In genomic region chr14:90538716-90539495, GRCh38 we compare ENCODE assay signal across 22 cellular contexts.
A peak's percentile ranks its signal among the peaks of the same experiment; 100 is the strongest.
DNase-seq lines count a peak whose midpoint lies in the region; ATAC-seq and TF ChIP-seq lines count a peak whose summit lies in the region.
"Had no signal": no experiment of that assay in that cellular context is flagged by ENCODE, and none has a peak within 500 bp of the region (broad histone marks: within the 10 kb centered on the region; RNA-seq: fewer than 3 reads in every experiment).

No MANE protein-coding gene starts in this region.

- peak; percentile 2 for DNase-seq in activated CD4-positive, alpha-beta T cell treated with anti-CD3 and anti-CD28 coated beads for 36 hours
- DNase-seq in activated CD4-positive, alpha-beta T cell treated with anti-CD3 and anti-CD28 coated beads, Interleukin-2, amount 10 ng/mL, durations not matched to agents 24 days and 14 days, result no peak
- DNase-seq in NCI-H69 (lab: John Stamatoyannopoulos, UW), result peak; percentile 58
- peak; percentile 44 for DNase-seq in lower lobe of right lung
- peak; percentile 53 for DNase-seq in upper lobe of right lung
- no peak for DNase-seq in PC-9
- no peak for DNase-seq in activated naive CD4-positive, alpha-beta T cell treated with anti-CD3 and anti-CD28 coated beads, Interleukin-2, amount 10 ng/mL, durations not matched to agents 7 days and 5 days
- no peak for DNase-seq in mesendoderm
- DNase-seq: 8988T; ACHN; CD4-positive, alpha-beta T cell; GDM1; KBM-7; NCI-H1105 treated with DMSO at 0.1 percent for 48 hours; NCI-H146; NCI-H1930; NCI-H526 treated with DMSO at 0.1 percent for 48 hours; SIG-M5 had no signal

- no peak overlapping the region for H3K4me2 ChIP-seq in PC-9
- H3K4me2 ChIP-seq in mesendoderm (ENCODE audit: low read length), result no peak overlapping the region

- no peaks in the 10 kb centered on the region for H3K27me3 Mint-ChIP-seq in activated CD4-positive, alpha-beta T cell treated with anti-CD3 and anti-CD28 coated beads for 36 hours
- H3K27me3 Mint-ChIP-seq in activated CD4-positive, alpha-beta T cell treated with anti-CD3 and anti-CD28 coated beads, Interleukin-2, amount 10 ng/mL, durations not matched to agents 24 days and 14 days, result peaks cover 2% of the 10 kb centered on the region
- H3K27me3 Mint-ChIP-seq in activated naive CD4-positive, alpha-beta T cell treated with anti-CD3 and anti-CD28 coated beads, Interleukin-2, amount 10 ng/mL, durations not matched to agents 7 days and 5 days, result no peaks in the 10 kb centered on the region
- H3K27me3 Mint-ChIP-seq: CD4-positive, alpha-beta T cell had no signal

- ATAC-seq in activated CD4-positive, alpha-beta T cell treated with anti-CD3 and anti-CD28 coated beads for 36 hours, result no peak
- ATAC-seq in lower lobe of right lung, result no peak
- no peak for ATAC-seq in upper lobe of right lung
- ATAC-seq: GM12878, Panc1 had no signal

- no peak overlapping the region for H3K9ac ChIP-seq in mesendoderm (ENCODE audit: low read length)

- no peaks in the 10 kb centered on the region for H3F3A ChIP-seq in PC-9 (ENCODE audit: insufficient read depth, low read depth)

- peaks cover 3% of the 10 kb centered on the region for H3K4me1 Mint-ChIP-seq in activated CD4-positive, alpha-beta T cell treated with anti-CD3 and anti-CD28 coated beads for 36 hours
- H3K4me1 Mint-ChIP-seq in activated CD4-positive, alpha-beta T cell treated with anti-CD3 and anti-CD28 coated beads, Interleukin-2, amount 10 ng/mL, durations not matched to agents 24 days and 14 days, result peaks cover 2% of the 10 kb centered on the region
- H3K4me1 Mint-ChIP-seq in activated naive CD4-positive, alpha-beta T cell treated with anti-CD3 and anti-CD28 coated beads, Interleukin-2, amount 10 ng/mL, durations not matched to agents 7 days and 5 days, result no peaks in the 10 kb centered on the region

- WGBS in mesendoderm (ENCODE audit: extremely low coverage, insufficient coverage, low lambda C conversion rate), result no CpG with 5 or more reads among the region's 13 CpGs

- H4K8ac ChIP-seq in mesendoderm (ENCODE audit: low read depth, low read length), result no peak overlapping the region

- H3K4me1 ChIP-seq in lower lobe of right lung (peaks cover 19% of the 10 kb centered on the region), upper lobe of right lung (peaks cover 11% of the 10 kb centered on the region), PC-9 (replicated peaks; ENCODE audit: insufficient read depth) (no peaks in the 10 kb centered on the region), mesendoderm (ENCODE audit: control insufficient read depth, low read depth, low read length) (no peaks in the 10 kb centered on the region)

- H3K27ac Mint-ChIP-seq in activated CD4-positive, alpha-beta T cell treated with anti-CD3 and anti-CD28 coated beads for 36 hours, result no peak overlapping the region
- H3K27ac Mint-ChIP-seq in activated CD4-positive, alpha-beta T cell treated with anti-CD3 and anti-CD28 coated beads, Interleukin-2, amount 10 ng/mL, durations not matched to agents 24 days and 14 days, result no peak overlapping the region
- H3K27ac Mint-ChIP-seq in activated naive CD4-positive, alpha-beta T cell treated with anti-CD3 and anti-CD28 coated beads, Interleukin-2, amount 10 ng/mL, durations not matched to agents 7 days and 5 days, result no peak overlapping the region
- H3K27ac Mint-ChIP-seq: CD4-positive, alpha-beta T cell had no signal

- H3K36me3 Mint-ChIP-seq in activated CD4-positive, alpha-beta T cell treated with anti-CD3 and anti-CD28 coated beads for 36 hours (ENCODE audit: low read depth), result no peaks in the 10 kb centered on the region
- no peaks in the 10 kb centered on the region for H3K36me3 Mint-ChIP-seq in activated CD4-positive, alpha-beta T cell treated with anti-CD3 and anti-CD28 coated beads, Interleukin-2, amount 10 ng/mL, durations not matched to agents 24 days and 14 days (ENCODE audit: low read depth)
- H3K36me3 Mint-ChIP-seq in activated naive CD4-positive, alpha-beta T cell treated with anti-CD3 and anti-CD28 coated beads, Interleukin-2, amount 10 ng/mL, durations not matched to agents 7 days and 5 days, result no peaks in the 10 kb centered on the region

- no TSS peak for BruUV-seq in PC-9 (replicated peaks; lab: Mats Ljungman, UMichigan)

- intact Hi-C loops in activated CD4-positive, alpha-beta T cell treated with anti-CD3 and anti-CD28 coated beads for 36 hours (cut with DNase I, micrococcal nuclease), result no loop called here
- intact Hi-C loops in activated CD4-positive, alpha-beta T cell treated with anti-CD3 and anti-CD28 coated beads, Interleukin-2, amount 10 ng/mL, durations not matched to agents 24 days and 14 days (cut with micrococcal nuclease), result loop anchor here (10.0 kb wide), 1 partner anchor 156 kb away; no protein-coding TSS in a partner anchor
- intact Hi-C loops in lower lobe of right lung (cut with DNase I) (no loop called here), upper lobe of right lung (cut with DNase I) (no loop called here), PC-9 (cut with micrococcal nuclease; ENCODE audit: unreplicated experiment) (no loop called here)

- no peak overlapping the region for H2AK5ac ChIP-seq in mesendoderm (ENCODE audit: low read length)

- H3K9me2 ChIP-seq in PC-9 (ENCODE audit: insufficient read depth), result no peaks in the 10 kb centered on the region

- H3K36me3 ChIP-seq in lower lobe of right lung (peaks cover 4% of the 10 kb centered on the region), upper lobe of right lung (no peaks in the 10 kb centered on the region), PC-9 (ENCODE audit: low read depth) (no peaks in the 10 kb centered on the region), mesendoderm (ENCODE audit: control insufficient read depth, insufficient read depth, low read length) (no peaks in the 10 kb centered on the region)

- H2BK5ac ChIP-seq in mesendoderm (ENCODE audit: low read length), result no peak overlapping the region

- no peak overlapping the region for H4K5ac ChIP-seq in mesendoderm (ENCODE audit: low read length)

- H3K79me2 ChIP-seq in PC-9 (ENCODE audit: low read depth) (no peaks in the 10 kb centered on the region), mesendoderm (ENCODE audit: control insufficient read depth, insufficient read depth, low read length) (no peaks in the 10 kb centered on the region)

- H3K23ac ChIP-seq in mesendoderm (ENCODE audit: low read length), result no peak overlapping the region

- no peaks in the 10 kb centered on the region for H3K9me3 ChIP-seq in lower lobe of right lung
- H3K9me3 ChIP-seq in upper lobe of right lung, result no peaks in the 10 kb centered on the region
- no peaks in the 10 kb centered on the region for H3K9me3 ChIP-seq in PC-9 (ENCODE audit: insufficient read depth, low read depth)

- no peak overlapping the region for H2AFZ ChIP-seq in PC-9

- no peak for TF ChIP-seq CTCF in lower lobe of right lung (IDR thresholded peaks at IDR 0.05)
- TF ChIP-seq CTCF in upper lobe of right lung (IDR thresholded peaks at IDR 0.05), result no peak
- no peak for TF ChIP-seq CTCF in PC-9 (conservative IDR thresholded peaks at IDR 0.05)

- no peak overlapping the region for H3K4me3 ChIP-seq in lower lobe of right lung
- H3K4me3 ChIP-seq in upper lobe of right lung, result no peak overlapping the region
- H3K4me3 ChIP-seq in PC-9, result no peak overlapping the region
- H3K4me3 ChIP-seq in mesendoderm (ENCODE audit: low read length), result no peak overlapping the region
- H3K4me3 ChIP-seq: GM12878, SK-N-MC had no signal

- H3K9me3 Mint-ChIP-seq in activated CD4-positive, alpha-beta T cell treated with anti-CD3 and anti-CD28 coated beads for 36 hours (ENCODE audit: low read depth), result no peaks in the 10 kb centered on the region
- no peaks in the 10 kb centered on the region for H3K9me3 Mint-ChIP-seq in activated CD4-positive, alpha-beta T cell treated with anti-CD3 and anti-CD28 coated beads, Interleukin-2, amount 10 ng/mL, durations not matched to agents 24 days and 14 days
- no peaks in the 10 kb centered on the region for H3K9me3 Mint-ChIP-seq in activated naive CD4-positive, alpha-beta T cell treated with anti-CD3 and anti-CD28 coated beads, Interleukin-2, amount 10 ng/mL, durations not matched to agents 7 days and 5 days
- H3K9me3 Mint-ChIP-seq: CD4-positive, alpha-beta T cell had no signal

- H3K18ac ChIP-seq in mesendoderm (ENCODE audit: low read length), result no peak overlapping the region

- no peak overlapping the region for H3K56ac ChIP-seq in mesendoderm (ENCODE audit: low read length)

- POLR2A ChIA-PET in activated CD4-positive, alpha-beta T cell treated with anti-CD3 and anti-CD28 coated beads for 36 hours (lab: Charles Lee), result no interaction called here
- POLR2A ChIA-PET in PC-9 (lab: Charles Lee; ENCODE audit: unreplicated experiment), result no interaction called here

- H3K4ac ChIP-seq in mesendoderm (ENCODE audit: low read depth, low read length), result no peak overlapping the region

- no peak overlapping the region for H2BK120ac ChIP-seq in mesendoderm (ENCODE audit: low read depth, low read length)

- H3K27me3 ChIP-seq in lower lobe of right lung (ENCODE audit: low read depth) (no peaks in the 10 kb centered on the region), upper lobe of right lung (no peaks in the 10 kb centered on the region), PC-9 (ENCODE audit: insufficient read depth, low read depth) (no peaks in the 10 kb centered on the region), mesendoderm (ENCODE audit: insufficient read depth, low read length, poor library complexity) (no peaks in the 10 kb centered on the region)

- H4K20me1 ChIP-seq in PC-9 (ENCODE audit: insufficient read depth), result no peaks in the 10 kb centered on the region

- no peaks in the 10 kb centered on the region for H3K79me1 ChIP-seq in mesendoderm (ENCODE audit: low read length)

- no peak overlapping the region for H2BK15ac ChIP-seq in mesendoderm (replicated peaks; ENCODE audit: low read depth)

- CTCF ChIA-PET in activated CD4-positive, alpha-beta T cell treated with anti-CD3 and anti-CD28 coated beads for 36 hours (lab: Charles Lee), result no interaction called here
- CTCF ChIA-PET in PC-9 (lab: Charles Lee), result no interaction called here
- CTCF ChIA-PET in activated naive CD4-positive, alpha-beta T cell treated with anti-CD3 and anti-CD28 coated beads, Interleukin-2, amount 10 ng/mL, durations not matched to agents 7 days and 5 days (lab: Charles Lee), result no interaction called here

- no peak overlapping the region for H3K27ac ChIP-seq in lower lobe of right lung
- H3K27ac ChIP-seq in upper lobe of right lung, result no peak overlapping the region
- H3K27ac ChIP-seq in PC-9, result no peak overlapping the region
- no peak overlapping the region for H3K27ac ChIP-seq in mesendoderm (ENCODE audit: low read depth, low read length)
- H3K27ac ChIP-seq: RWPE1, SK-N-MC had no signal

- H3K4me3 Mint-ChIP-seq in activated CD4-positive, alpha-beta T cell treated with anti-CD3 and anti-CD28 coated beads for 36 hours, result no peak overlapping the region
- no peak overlapping the region for H3K4me3 Mint-ChIP-seq in activated CD4-positive, alpha-beta T cell treated with anti-CD3 and anti-CD28 coated beads, Interleukin-2, amount 10 ng/mL, durations not matched to agents 24 days and 14 days
- no peak overlapping the region for H3K4me3 Mint-ChIP-seq in activated naive CD4-positive, alpha-beta T cell treated with anti-CD3 and anti-CD28 coated beads, Interleukin-2, amount 10 ng/mL, durations not matched to agents 7 days and 5 days
- H3K4me3 Mint-ChIP-seq: CD4-positive, alpha-beta T cell had no signal

Comparison
In these comparisons a context has a peak if more than half of its experiments do, and no peak if none do; other contexts are left out.
1. DNase-seq: peak in activated CD4-positive, alpha-beta T cell treated with anti-CD3 and anti-CD28 coated beads for 36 hours (single experiment), NCI-H69 (single experiment), lower lobe of right lung (single experiment) and upper lobe of right lung (single experiment); none in activated CD4-positive, alpha-beta T cell treated with anti-CD3 and anti-CD28 coated beads, Interleukin-2, amount 10 ng/mL, durations not matched to agents 24 days and 14 days (single experiment), PC-9 (0 of 2), activated naive CD4-positive, alpha-beta T cell treated with anti-CD3 and anti-CD28 coated beads, Interleukin-2, amount 10 ng/mL, durations not matched to agents 7 days and 5 days (single experiment) and mesendoderm (single experiment).